24 cellular contexts compared by ENCODE assay signal in the genomic region with DNA sequence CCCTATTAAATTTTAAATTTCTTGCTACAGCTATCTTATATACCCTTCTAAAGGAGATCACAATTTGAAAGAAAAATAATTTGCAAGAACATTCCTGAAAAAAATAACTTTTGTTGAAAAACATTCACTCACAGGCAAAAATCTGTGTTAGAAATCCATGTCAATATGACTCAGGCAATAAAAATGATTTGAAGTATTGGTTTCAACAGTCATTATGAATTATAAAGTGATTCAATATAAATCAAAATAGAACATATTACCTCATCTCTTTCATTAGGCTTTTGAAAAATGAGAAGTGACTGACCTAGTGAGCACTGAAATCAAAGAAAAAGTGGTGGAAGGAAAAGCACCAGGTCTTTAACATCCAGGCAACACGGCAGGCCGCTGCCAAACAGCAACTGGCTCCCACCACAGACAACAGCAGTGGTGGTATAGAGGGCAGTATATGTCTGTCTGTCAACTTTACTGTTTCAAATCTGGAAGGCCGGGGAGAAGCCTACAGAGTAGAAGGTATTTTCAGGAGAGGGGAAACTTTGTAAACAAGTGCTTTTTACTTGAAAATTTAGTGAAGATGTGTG.
DNase-seq lines count a peak whose midpoint lies in the region; TF ChIP-seq lines count a peak whose summit lies in the region.
"Had no signal": no experiment of that assay in that cellular context is flagged by ENCODE, and none has a peak within 500 bp of the region (broad histone marks: within the 10 kb centered on the region; RNA-seq: fewer than 3 reads in every experiment).

No MANE protein-coding gene starts in this region.

- DNase-seq in NCI-H1694 treated with DMSO at 0.1 percent for 48 hours (lab: John Stamatoyannopoulos, UW) (peak; percentile 25), NCI-H1694 (lab: John Stamatoyannopoulos, UW) (no peak), amniotic epithelial cell (ENCODE audit: low read depth) (peak; percentile 13), iris pigment epithelial cell (ENCODE audit: low read depth) (peak; percentile 18), coronary artery (ENCODE audit: low spot score) (no peak), NK-92 (lab: John Stamatoyannopoulos, UW; ENCODE audit: unreplicated experiment) (no peak), posterior cingulate gyrus (no peak)
- no peak for DNase-seq in stimulated activated CD4-positive, alpha-beta T cell treated with anti-CD3 and anti-CD28 coated beads, Interleukin-4, amount 100 ng/mL, for 1 hour
- DNase-seq: 8988T; activated CD4-positive, alpha-beta T cell treated with anti-CD3 and anti-CD28 coated beads for 48 hours; activated naive CD4-positive, alpha-beta T cell treated with anti-CD3 and anti-CD28 coated beads, Interleukin-2, amount 10 ng/mL, durations not matched to agents 7 days and 5 days; activated T-cell treated with anti-CD3 and anti-CD28 coated beads, Interleukin-2, amount 50 U/mL, for 48 hours; CD8-positive, alpha-beta memory T cell; central memory CD4-positive, alpha-beta T cell; DMS53; hypothalamus; MV-4-11; NCI-H1930; NCI-H748 treated with DMSO at 0.1 percent for 48 hours; stimulated activated CD4-positive, alpha-beta T cell treated with anti-CD3 and anti-CD28 coated beads, Interleukin-15, amount 100 ng/mL, for 24 hours; stimulated activated naive CD8-positive, alpha-beta T cell treated with anti-CD3 and anti-CD28 coated beads, Interleukin-15, amount 100 ng/mL, for 72 hours had no signal

- no peak overlapping the region for H3K4me3 ChIP-seq in coronary artery
- H3K4me3 ChIP-seq: SK-N-MC, tibial nerve had no signal

- intact Hi-C loops in posterior cingulate gyrus (cut with DNase I) = no loop called here

- TF ChIP-seq CTCF in coronary artery (IDR thresholded peaks at IDR 0.05) = no peak

- H3K27ac ChIP-seq in coronary artery = no peak overlapping the region
- H3K27ac ChIP-seq: RWPE1, SK-N-MC had no signal

Comparison
In these comparisons a context has a peak if more than half of its experiments do, and no peak if none do; other contexts are left out.
1. DNase-seq: peak in NCI-H1694 treated with DMSO at 0.1 percent for 48 hours (single experiment), amniotic epithelial cell (single experiment) and iris pigment epithelial cell (single experiment); none in NCI-H1694 (single experiment), coronary artery (single experiment), NK-92 (single experiment), stimulated activated CD4-positive, alpha-beta T cell treated with anti-CD3 and anti-CD28 coated beads, Interleukin-4, amount 100 ng/mL, for 1 hour (single experiment) and posterior cingulate gyrus (0 of 10).